18 cellular contexts compared by ENCODE assay signal in the genomic region with DNA sequence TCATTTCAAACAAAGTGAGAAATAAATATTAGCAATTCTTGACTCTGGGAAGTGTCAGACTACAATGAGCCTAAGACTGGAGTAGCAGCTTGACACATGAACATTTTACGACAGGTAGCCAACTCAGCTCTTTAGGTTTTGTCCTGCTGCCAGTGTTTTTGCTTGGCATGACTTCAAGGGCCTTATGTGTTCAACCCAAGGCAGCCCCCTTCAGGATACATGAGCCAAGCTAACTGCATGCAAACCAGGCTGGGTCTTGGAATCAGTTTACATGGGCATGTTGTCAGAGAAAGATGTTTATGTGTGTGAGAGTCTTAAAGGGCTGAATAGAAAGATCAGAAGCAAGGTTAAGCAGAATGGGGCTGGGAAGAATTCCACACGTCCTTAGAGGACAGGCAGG.
A peak's percentile ranks its signal among the peaks of the same experiment; 100 is the strongest.
DNase-seq lines count a peak whose midpoint lies in the region; ATAC-seq and TF ChIP-seq lines count a peak whose summit lies in the region.
"Had no signal": no experiment of that assay in that cellular context is flagged by ENCODE, and none has a peak within 500 bp of the region (broad histone marks: within the 10 kb centered on the region; RNA-seq: fewer than 3 reads in every experiment).

No MANE protein-coding gene starts in this region.

- no peaks in the 10 kb centered on the region for H3K36me3 ChIP-seq in mammary epithelial cell (ENCODE audit: insufficient read depth, low read length)
- no peaks in the 10 kb centered on the region for H3K36me3 ChIP-seq in body of pancreas (replicated peaks in 1 of 2; ENCODE audit: insufficient read depth in 1 of 2, low read depth in 2 of 2)
- H3K36me3 ChIP-seq in OCI-LY7 (ENCODE audit: insufficient read depth, low read length): no peaks in the 10 kb centered on the region
- H3K36me3 ChIP-seq: ovary had no signal

- BruUV-seq in MCF 10A (replicated peaks; lab: Mats Ljungman, UMichigan): no TSS peak
- no TSS peak for BruUV-seq in mammary epithelial cell (replicated peaks; lab: Mats Ljungman, UMichigan)
- no TSS peak for BruUV-seq in OCI-LY7 (replicated peaks; lab: Mats Ljungman, UMichigan)

- H3K9me2 ChIP-seq in OCI-LY7 (ENCODE audit: insufficient read depth, low read length): no peaks in the 10 kb centered on the region

- intact Hi-C loops in MCF 10A (cut with micrococcal nuclease) (no loop called here), mammary epithelial cell (cut with micrococcal nuclease) (no loop called here), body of pancreas (cut with DNase I) (no loop called here), OCI-LY7 (cut with micrococcal nuclease; ENCODE audit: unreplicated experiment) (no loop called here)

- H2AFZ ChIP-seq in mammary epithelial cell (ENCODE audit: low read depth, low read length) (no peak overlapping the region), OCI-LY7 (ENCODE audit: low read length) (no peak overlapping the region)

- DNase-seq in MCF 10A (ENCODE audit: unreplicated experiment) (peak; percentile 51), mammary epithelial cell (no peak), NCI-H2107 (lab: John Stamatoyannopoulos, UW) (peak; percentile 16), body of pancreas (peak in 3 of 4 donors; percentile 22 to 69 (median 33)), OCI-LY7 (ENCODE audit: low spot score) (no peak), NCI-H2227 (lab: John Stamatoyannopoulos, UW; ENCODE audit: unreplicated experiment) (no peak), kidney glomerular epithelial cell (lab: John Stamatoyannopoulos, UW) (no peak)
- DNase-seq: activated naive CD4-positive, alpha-beta T cell treated with Interleukin-2 at 50 U/mL for 16 hours; aorta; CD4-positive, alpha-beta memory T cell; effector CD8-positive, alpha-beta T cell; Karpas-422; NCI-H187; ovary; stimulated activated CD4-positive, alpha-beta T cell treated with anti-CD3 and anti-CD28 coated beads, Interleukin-4, amount 100 ng/mL, for 1 hour; T-cell had no signal

- H3K4me1 ChIP-seq in mammary epithelial cell (ENCODE audit: insufficient read depth, low read length) (no peaks in the 10 kb centered on the region), body of pancreas (peaks cover 7% of the 10 kb centered on the region), OCI-LY7 (ENCODE audit: insufficient read depth, low read length, poor library complexity, severe bottlenecking) (no peaks in the 10 kb centered on the region)

- H3K9me3 Mint-ChIP-seq in MCF 10A (ENCODE audit: unreplicated experiment): no peaks in the 10 kb centered on the region
- H3K9me3 Mint-ChIP-seq: T-cell had no signal

- ATAC-seq in body of pancreas: no peak
- no peak for ATAC-seq in HG02852 (IDR thresholded peaks at IDR 0.05; ENCODE audit: unreplicated experiment)
- ATAC-seq: GM12878, T-cell had no signal

- TF ChIP-seq POLR2A in body of pancreas (IDR thresholded peaks at IDR 0.05): no peak

- POLR2A ChIA-PET in MCF 10A (lab: Yijun Ruan, JAX) (no interaction called here), OCI-LY7 (lab: Charles Lee) (no interaction called here)

- TF ChIP-seq CTCF in MCF 10A (IDR thresholded peaks at IDR 0.05; ENCODE audit: unreplicated experiment) (no peak), mammary epithelial cell (conservative IDR thresholded peaks at IDR 0.05 in 1 of 2, IDR thresholded peaks at IDR 0.05 in 1 of 2; ENCODE audit: extremely low read depth in 1 of 2, insufficient read depth in 1 of 2, low read depth in 1 of 2, low read length in 2 of 2) (no peak), body of pancreas (IDR thresholded peaks at IDR 0.05) (no peak), OCI-LY7 (conservative IDR thresholded peaks at IDR 0.05; ENCODE audit: low read length) (no peak)

- H3K27ac ChIP-seq in mammary epithelial cell (ENCODE audit: insufficient read depth, low read depth, low read length) (no peak overlapping the region), body of pancreas (no peak overlapping the region), OCI-LY7 (ENCODE audit: low read depth, low read length, poor library complexity, severe bottlenecking) (no peak overlapping the region)
- H3K27ac ChIP-seq: ovary had no signal

- no peaks in the 10 kb centered on the region for H3K9me3 ChIP-seq in mammary epithelial cell (replicated peaks; ENCODE audit: insufficient read depth, low read length)
- H3K9me3 ChIP-seq in body of pancreas: no peaks in the 10 kb centered on the region
- no peaks in the 10 kb centered on the region for H3K9me3 ChIP-seq in OCI-LY7 (ENCODE audit: low read length)
- H3K9me3 ChIP-seq: ovary had no signal

- no peak overlapping the region for H3K4me3 ChIP-seq in mammary epithelial cell (replicated peaks in 1 of 3; ENCODE audit: insufficient read depth in 1 of 3, low read depth in 2 of 3, low read length in 3 of 3)
- H3K4me3 ChIP-seq in body of pancreas: no peak overlapping the region
- no peak overlapping the region for H3K4me3 ChIP-seq in OCI-LY7 (ENCODE audit: low read depth, low read length, poor library complexity, severe bottlenecking)
- H3K4me3 ChIP-seq: GM12878, ovary had no signal

- WGBS in mammary epithelial cell (ENCODE audit: low coverage, missing lambda C conversion rate): 0% methylated on average over 2 of the region's 2 CpGs
- 2 to 6% methylated on average over 2 of the region's 2 CpGs for WGBS in body of pancreas, 2 donors

- H3K27me3 ChIP-seq in mammary epithelial cell (ENCODE audit: insufficient read depth, low read length): no peaks in the 10 kb centered on the region
- no peaks in the 10 kb centered on the region for H3K27me3 ChIP-seq in body of pancreas
- H3K27me3 ChIP-seq: ovary had no signal

- H3K27me3 Mint-ChIP-seq in MCF 10A (ENCODE audit: insufficient read depth, unreplicated experiment): peaks cover 22% of the 10 kb centered on the region
- H3K27me3 Mint-ChIP-seq: T-cell had no signal

- dilution Hi-C loops in mammary epithelial cell (cut with HindIII; ENCODE audit: low sequenced_read_pairs): no loop called here

- peaks cover 7% of the 10 kb centered on the region for H3K4me1 Mint-ChIP-seq in MCF 10A (ENCODE audit: insufficient read depth, unreplicated experiment)
- H3K4me1 Mint-ChIP-seq: CD4-positive, alpha-beta memory T cell; T-cell had no signal

- H3K79me2 ChIP-seq in mammary epithelial cell (ENCODE audit: insufficient read depth, low read length): no peaks in the 10 kb centered on the region
- H3K79me2 ChIP-seq in OCI-LY7 (ENCODE audit: insufficient read depth, low read depth, low read length): no peaks in the 10 kb centered on the region

- no peak overlapping the region for H3K4me2 ChIP-seq in mammary epithelial cell (ENCODE audit: insufficient read depth, low read depth, low read length)
- no peak overlapping the region for H3K4me2 ChIP-seq in OCI-LY7 (ENCODE audit: low read length)

- H3K4me3 Mint-ChIP-seq in MCF 10A (ENCODE audit: unreplicated experiment): no peak overlapping the region
- H3K4me3 Mint-ChIP-seq: CD4-positive, alpha-beta memory T cell; T-cell had no signal

- in situ Hi-C loops in mammary epithelial cell (cut with MboI; ENCODE audit: low sequenced_read_pairs in 2 of 2): no loop called here

- H3K27ac Mint-ChIP-seq in MCF 10A (ENCODE audit: low read depth, unreplicated experiment): no peak overlapping the region
- H3K27ac Mint-ChIP-seq: CD4-positive, alpha-beta memory T cell; T-cell had no signal

- no peaks in the 10 kb centered on the region for H3K36me3 Mint-ChIP-seq in MCF 10A (ENCODE audit: insufficient read depth, unreplicated experiment)
- H3K36me3 Mint-ChIP-seq: CD4-positive, alpha-beta memory T cell; T-cell had no signal

- CTCF ChIA-PET in MCF 10A (lab: Yijun Ruan, JAX) (interaction anchor here (0.7 kb wide), 1 partner anchor 846 kb away, joined by 3 read pairs; no protein-coding TSS in a partner anchor), mammary epithelial cell (lab: Charles Lee; ENCODE audit: low non-redundant PET) (no interaction called here), OCI-LY7 (lab: Charles Lee; ENCODE audit: unreplicated experiment) (interaction anchor here (0.6 kb wide), 1 partner anchor 1741 kb away, joined by 3 read pairs; no protein-coding TSS in a partner anchor)

- no peak overlapping the region for H3K9ac ChIP-seq in mammary epithelial cell (ENCODE audit: insufficient read depth, low read length)

- no peaks in the 10 kb centered on the region for H4K20me1 ChIP-seq in mammary epithelial cell (ENCODE audit: insufficient read depth, low read length)
- H4K20me1 ChIP-seq in OCI-LY7 (ENCODE audit: insufficient read depth, low read length): no peaks in the 10 kb centered on the region

Comparison
In these comparisons a context has a peak if more than half of its experiments do, and no peak if none do; other contexts are left out.
1. DNase-seq: peak in MCF 10A (single experiment), NCI-H2107 (single experiment) and body of pancreas (3 of 4); none in mammary epithelial cell (single experiment), OCI-LY7 (single experiment), NCI-H2227 (single experiment) and kidney glomerular epithelial cell (single experiment).